Comparison of ENCODE assay signal across 4 cellular contexts in genomic region chr20:21419147-21419546, GRCh38. TPM values are rescaled to one million over a fixed set of nuclear protein-coding genes. Genes with fewer than 3 reads are reported as not detected.
"Had no signal": no experiment of that assay in that cellular context is flagged by ENCODE, and none has a peak within 500 bp of the region (broad histone marks: within the 10 kb centered on the region; RNA-seq: fewer than 3 reads in every experiment).

No MANE protein-coding gene starts in this region.

RNA-seq across cellular contexts. Expression of gene NKX2-4, which starts 21.8 kb away (rescaled TPM):
- total RNA-seq: HepG2, HT-29, IMR-90, K562 had no signal
